Comparison of ENCODE assay signal across 19 cellular contexts in genomic region chr2:147863835-147864234, GRCh38. TPM values are rescaled to one million over a fixed set of nuclear protein-coding genes. Genes with fewer than 3 reads are reported as not detected.
A peak's percentile ranks its signal among the peaks of the same experiment; 100 is the strongest.
DNase-seq lines count a peak whose midpoint lies in the region; ATAC-seq and TF ChIP-seq lines count a peak whose summit lies in the region.
"Had no signal": no experiment of that assay in that cellular context is flagged by ENCODE, and none has a peak within 500 bp of the region (broad histone marks: within the 10 kb centered on the region; RNA-seq: fewer than 3 reads in every experiment).

No MANE protein-coding gene starts in this region.

- DNase-seq in activated T-cell treated with anti-CD3 and anti-CD28 coated beads, Interleukin-2, amount 50 U/mL, for 4 hours: no peak
- no peak for DNase-seq in activated T-cell treated with anti-CD3 and anti-CD28 coated beads, Interleukin-2, amount 50 U/mL, for 24 hours
- DNase-seq in amniotic epithelial cell (ENCODE audit: low read depth) (peak; percentile 43), foreskin keratinocyte (no peak), amniotic stem cell (lab: John Stamatoyannopoulos, UW) (no peak)
- DNase-seq in stimulated activated effector memory CD8-positive, alpha-beta T cell treated with anti-CD3 and anti-CD28 coated beads, Interleukin-12 subunit alpha, Interleukin-12 subunit beta, amount 100 ng/mL, for 72 hours (ENCODE audit: low spot score in 2 of 2): no peak
- no peak for DNase-seq in CD4-positive, alpha-beta T cell
- DNase-seq: 8988T; CD8-positive, alpha-beta memory T cell; DND-41; H9; NCI-H1092 treated with DMSO at 0.1 percent for 48 hours; NCI-H1694; NCI-H2107; NCI-H226; NCI-H526; SHP77 treated with DMSO at 0.1 percent for 48 hours had no signal

- H3K36me3 Mint-ChIP-seq in activated T-cell treated with anti-CD3 and anti-CD28 coated beads, Interleukin-2, amount 50 U/mL, for 4 hours (ENCODE audit: insufficient read depth): no peaks in the 10 kb centered on the region
- H3K36me3 Mint-ChIP-seq in activated T-cell treated with anti-CD3 and anti-CD28 coated beads, Interleukin-2, amount 50 U/mL, for 24 hours (ENCODE audit: low read depth): no peaks in the 10 kb centered on the region
- H3K36me3 Mint-ChIP-seq in stimulated activated effector memory CD8-positive, alpha-beta T cell treated with anti-CD3 and anti-CD28 coated beads, Interleukin-12 subunit alpha, Interleukin-12 subunit beta, amount 100 ng/mL, for 72 hours: no peaks in the 10 kb centered on the region
- no peaks in the 10 kb centered on the region for H3K36me3 Mint-ChIP-seq in CD4-positive, alpha-beta T cell (ENCODE audit: low read depth)
- H3K36me3 Mint-ChIP-seq: CD8-positive, alpha-beta memory T cell had no signal

- no peak for TF ChIP-seq CTCF in foreskin keratinocyte (conservative IDR thresholded peaks at IDR 0.05)
- no peak for TF ChIP-seq CTCF in CD4-positive, alpha-beta T cell (IDR thresholded peaks at IDR 0.05)

- peaks cover 38% of the 10 kb centered on the region for H3K4me1 Mint-ChIP-seq in activated T-cell treated with anti-CD3 and anti-CD28 coated beads, Interleukin-2, amount 50 U/mL, for 4 hours (ENCODE audit: low read depth)
- peaks cover 38% of the 10 kb centered on the region for H3K4me1 Mint-ChIP-seq in activated T-cell treated with anti-CD3 and anti-CD28 coated beads, Interleukin-2, amount 50 U/mL, for 24 hours (ENCODE audit: low read depth)
- no peaks in the 10 kb centered on the region for H3K4me1 Mint-ChIP-seq in stimulated activated effector memory CD8-positive, alpha-beta T cell treated with anti-CD3 and anti-CD28 coated beads, Interleukin-12 subunit alpha, Interleukin-12 subunit beta, amount 100 ng/mL, for 72 hours
- H3K4me1 Mint-ChIP-seq in CD4-positive, alpha-beta T cell (ENCODE audit: low read depth): peaks cover 38% of the 10 kb centered on the region

- H3K9me3 Mint-ChIP-seq in activated T-cell treated with anti-CD3 and anti-CD28 coated beads, Interleukin-2, amount 50 U/mL, for 4 hours: no peaks in the 10 kb centered on the region
- no peaks in the 10 kb centered on the region for H3K9me3 Mint-ChIP-seq in activated T-cell treated with anti-CD3 and anti-CD28 coated beads, Interleukin-2, amount 50 U/mL, for 24 hours
- H3K9me3 Mint-ChIP-seq in stimulated activated effector memory CD8-positive, alpha-beta T cell treated with anti-CD3 and anti-CD28 coated beads, Interleukin-12 subunit alpha, Interleukin-12 subunit beta, amount 100 ng/mL, for 72 hours: no peaks in the 10 kb centered on the region
- H3K9me3 Mint-ChIP-seq in CD4-positive, alpha-beta T cell: no peaks in the 10 kb centered on the region
- H3K9me3 Mint-ChIP-seq: CD8-positive, alpha-beta memory T cell; H9 had no signal

- H3K27ac ChIP-seq in foreskin keratinocyte: no peak overlapping the region
- H3K27ac ChIP-seq in CD4-positive, alpha-beta T cell (ENCODE audit: low read depth, low read length): no peak overlapping the region
- H3K27ac ChIP-seq: BLaER1 had no signal

- POLR2A ChIA-PET in CD4-positive, alpha-beta T cell (lab: Charles Lee): interaction anchor here (0.8 kb wide), 1 partner anchor 19 kb away, joined by 3 read pairs; the partner anchor contains the start of gene ACVR2A

- no peaks in the 10 kb centered on the region for H3K27me3 ChIP-seq in foreskin keratinocyte
- H3K27me3 ChIP-seq in CD4-positive, alpha-beta T cell (ENCODE audit: control insufficient read depth, insufficient read depth, low read length): no peaks in the 10 kb centered on the region
- H3K27me3 ChIP-seq: BLaER1 had no signal

- H3K4me3 Mint-ChIP-seq in activated T-cell treated with anti-CD3 and anti-CD28 coated beads, Interleukin-2, amount 50 U/mL, for 4 hours: no peak overlapping the region
- no peak overlapping the region for H3K4me3 Mint-ChIP-seq in activated T-cell treated with anti-CD3 and anti-CD28 coated beads, Interleukin-2, amount 50 U/mL, for 24 hours
- no peak overlapping the region for H3K4me3 Mint-ChIP-seq in stimulated activated effector memory CD8-positive, alpha-beta T cell treated with anti-CD3 and anti-CD28 coated beads, Interleukin-12 subunit alpha, Interleukin-12 subunit beta, amount 100 ng/mL, for 72 hours
- no peak overlapping the region for H3K4me3 Mint-ChIP-seq in CD4-positive, alpha-beta T cell
- H3K4me3 Mint-ChIP-seq: CD8-positive, alpha-beta memory T cell; H9 had no signal

- H3K27me3 Mint-ChIP-seq in activated T-cell treated with anti-CD3 and anti-CD28 coated beads, Interleukin-2, amount 50 U/mL, for 4 hours (ENCODE audit: low read depth): no peaks in the 10 kb centered on the region
- H3K27me3 Mint-ChIP-seq in activated T-cell treated with anti-CD3 and anti-CD28 coated beads, Interleukin-2, amount 50 U/mL, for 24 hours: no peaks in the 10 kb centered on the region
- H3K27me3 Mint-ChIP-seq in CD4-positive, alpha-beta T cell: no peaks in the 10 kb centered on the region

- intact Hi-C loops in CD4-positive, alpha-beta T cell (cut with DNase I, micrococcal nuclease): no loop called here

- no peak overlapping the region for H3K27ac Mint-ChIP-seq in activated T-cell treated with anti-CD3 and anti-CD28 coated beads, Interleukin-2, amount 50 U/mL, for 24 hours
- no peak overlapping the region for H3K27ac Mint-ChIP-seq in stimulated activated effector memory CD8-positive, alpha-beta T cell treated with anti-CD3 and anti-CD28 coated beads, Interleukin-12 subunit alpha, Interleukin-12 subunit beta, amount 100 ng/mL, for 72 hours
- H3K27ac Mint-ChIP-seq in CD4-positive, alpha-beta T cell: no peak overlapping the region
- H3K27ac Mint-ChIP-seq: CD8-positive, alpha-beta memory T cell had no signal

- CTCF ChIA-PET in CD4-positive, alpha-beta T cell (lab: Charles Lee): no interaction called here

- no peaks in the 10 kb centered on the region for H3K4me1 ChIP-seq in foreskin keratinocyte
- H3K4me1 ChIP-seq: BLaER1 had no signal

- H3K9me3 ChIP-seq in CD4-positive, alpha-beta T cell (ENCODE audit: control insufficient read depth, low read length): no peaks in the 10 kb centered on the region
- H3K9me3 ChIP-seq: BLaER1 had no signal

- ATAC-seq in activated T-cell treated with anti-CD3 and anti-CD28 coated beads, Interleukin-2, amount 50 U/mL, for 4 hours: peak; percentile 40 to 55
- ATAC-seq in foreskin keratinocyte (peak; percentile 15), GM18858 (IDR thresholded peaks at IDR 0.05; ENCODE audit: unreplicated experiment) (no peak)
- peak; percentile 70 for ATAC-seq in stimulated activated effector memory CD8-positive, alpha-beta T cell treated with anti-CD3 and anti-CD28 coated beads, Interleukin-12 subunit alpha, Interleukin-12 subunit beta, amount 100 ng/mL, for 72 hours
- no peak for ATAC-seq in CD4-positive, alpha-beta T cell (ENCODE audit: poor library complexity)

RNA-seq across cellular contexts. Expression of gene ACVR2A, which starts 19.0 kb away (rescaled TPM):
- total RNA-seq in activated T-cell treated with anti-CD3 and anti-CD28 coated beads, Interleukin-2, amount 50 U/mL, for 4 hours: 1 to 10 TPM; 6.7 to 7.5 (median 7.0) TPM
- 6.2 and 8.0 TPM in 2 replicates for total RNA-seq in foreskin keratinocyte
- 2.6 and 3.0 TPM in 2 replicates for polyA plus RNA-seq in foreskin keratinocyte
- total RNA-seq in CD4-positive, alpha-beta T cell: 10 to 100 TPM; 13.3 to 14.6 TPM

Comparison
In these comparisons a context has a peak if more than half of its experiments do, and no peak if none do; other contexts are left out.
1. ATAC-seq: peak in activated T-cell treated with anti-CD3 and anti-CD28 coated beads, Interleukin-2, amount 50 U/mL, for 4 hours (2 of 2), foreskin keratinocyte (single experiment) and stimulated activated effector memory CD8-positive, alpha-beta T cell treated with anti-CD3 and anti-CD28 coated beads, Interleukin-12 subunit alpha, Interleukin-12 subunit beta, amount 100 ng/mL, for 72 hours (single experiment); none in GM18858 (single experiment) and CD4-positive, alpha-beta T cell (single experiment).